ENCODE assay signal across 1 cellular context in the genomic region with DNA sequence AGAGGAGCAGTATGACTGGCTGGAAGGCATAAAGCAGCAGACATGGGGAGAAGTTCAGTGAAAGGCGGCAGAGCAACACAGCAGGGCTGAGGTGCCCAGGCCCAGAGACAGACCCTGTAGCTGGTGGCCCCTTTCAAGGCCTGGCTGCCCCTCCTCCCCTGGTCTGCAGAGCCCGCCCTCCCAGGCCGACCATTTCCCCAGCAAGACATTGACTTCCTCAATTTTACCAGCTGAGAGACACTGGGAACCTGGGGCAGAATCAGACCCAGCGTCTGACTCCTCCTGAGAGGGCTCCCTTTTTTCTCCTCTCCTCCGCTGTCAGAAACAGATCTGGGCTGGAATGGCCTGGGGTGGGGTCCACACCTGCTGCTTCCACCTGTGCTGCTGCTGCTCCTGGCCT.
TF ChIP-seq lines count a peak whose summit lies in the region.

A gene with protein sequence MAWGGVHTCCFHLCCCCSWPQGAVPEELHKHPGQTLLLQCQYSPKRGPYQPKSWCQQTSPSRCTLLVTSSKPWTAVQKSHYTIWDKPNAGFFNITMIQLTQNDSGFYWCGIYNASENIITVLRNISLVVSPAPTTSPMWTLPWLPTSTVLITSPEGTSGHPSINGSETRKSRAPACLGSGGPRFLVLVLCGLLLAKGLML (plus strand): TSS at position 262 of the 400 bp plus-strand sequence. CDS start 79 bp downstream, at position 341.

TF ChIP-seq in H1, 55 proteins besides CTCF, POLR2A, EP300 and RAD21:
- TF ChIP-seq, protein P1, sequence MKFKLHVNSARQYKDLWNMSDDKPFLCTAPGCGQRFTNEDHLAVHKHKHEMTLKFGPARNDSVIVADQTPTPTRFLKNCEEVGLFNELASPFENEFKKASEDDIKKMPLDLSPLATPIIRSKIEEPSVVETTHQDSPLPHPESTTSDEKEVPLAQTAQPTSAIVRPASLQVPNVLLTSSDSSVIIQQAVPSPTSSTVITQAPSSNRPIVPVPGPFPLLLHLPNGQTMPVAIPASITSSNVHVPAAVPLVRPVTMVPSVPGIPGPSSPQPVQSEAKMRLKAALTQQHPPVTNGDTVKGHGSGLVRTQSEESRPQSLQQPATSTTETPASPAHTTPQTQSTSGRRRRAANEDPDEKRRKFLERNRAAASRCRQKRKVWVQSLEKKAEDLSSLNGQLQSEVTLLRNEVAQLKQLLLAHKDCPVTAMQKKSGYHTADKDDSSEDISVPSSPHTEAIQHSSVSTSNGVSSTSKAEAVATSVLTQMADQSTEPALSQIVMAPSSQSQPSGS (IDR thresholded peaks at IDR 0.05; ENCODE audit: low read length) = no peak
- no peak for TF ChIP-seq TAF1 (IDR thresholded peaks at IDR 0.05; ENCODE audit: low read depth, low read length)
- TF ChIP-seq RBBP5 (IDR thresholded peaks at IDR 0.05; ENCODE audit: borderline replicate concordance, low read depth, low read length) = no peak
- TF ChIP-seq CHD1 (IDR thresholded peaks at IDR 0.05; ENCODE audit: low read depth, low read length) = no peak
- TF ChIP-seq JUN (IDR thresholded peaks at IDR 0.05; ENCODE audit: low read depth, low read length) = no peak
- no peak for TF ChIP-seq RXRA (IDR thresholded peaks at IDR 0.05; ENCODE audit: insufficient read depth, low read depth, low read length)
TF ChIP-seq in H1: peak in this region for 0.
